In the genomic region with DNA sequence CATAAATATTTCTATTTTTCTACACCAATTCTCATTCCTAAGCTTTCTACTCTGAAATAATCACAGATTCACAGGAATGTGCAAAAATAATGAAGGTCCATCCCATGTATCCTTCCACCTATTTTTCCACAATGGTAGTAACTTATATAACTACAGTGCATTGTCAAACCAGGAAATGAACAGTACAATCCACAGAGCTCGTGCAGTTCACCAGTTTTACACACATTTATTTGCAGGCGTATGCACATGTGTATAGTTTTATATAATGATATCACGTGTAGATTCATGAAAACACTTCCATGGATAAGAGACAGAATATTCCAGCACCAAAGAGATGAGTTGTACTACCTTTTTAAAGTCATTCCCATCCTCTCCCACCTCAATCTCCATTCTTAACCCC, we compare ENCODE assay signal across 28 cellular contexts. TPM values are rescaled to one million over a fixed set of nuclear protein-coding genes. Genes with fewer than 3 reads are reported as not detected.
DNase-seq lines count a peak whose midpoint lies in the region; ATAC-seq and TF ChIP-seq lines count a peak whose summit lies in the region.
"Had no signal": no experiment of that assay in that cellular context is flagged by ENCODE, and none has a peak within 500 bp of the region (broad histone marks: within the 10 kb centered on the region; RNA-seq: fewer than 3 reads in every experiment).

No MANE protein-coding gene starts in this region.

- H3K4me1 ChIP-seq in mucosa of descending colon (ENCODE audit: low read depth) = no peaks in the 10 kb centered on the region
- H3K4me1 ChIP-seq: A549; BE2C; BLaER1; BLaER1 treated with 17β-estradiol and CSF1 and Interleukin-3, amounts not matched to agents 10 nM and 100 nM; Caco-2 had no signal

- H3K9me3 ChIP-seq in mucosa of descending colon = peaks cover 6% of the 10 kb centered on the region
- H3K9me3 ChIP-seq: A549, BE2C had no signal

- H3K4me3 ChIP-seq in mucosa of descending colon = no peak overlapping the region
- H3K4me3 ChIP-seq: A549; BLaER1; BLaER1 treated with 17β-estradiol and CSF1 and Interleukin-3, amounts not matched to agents 10 nM and 100 nM had no signal

- intact Hi-C loops in left colon (cut with DNase I, micrococcal nuclease) (no loop called here), mucosa of descending colon (cut with DNase I, micrococcal nuclease) (no loop called here)

- peak; percentile 88 for ATAC-seq in left colon
- ATAC-seq in mucosa of descending colon = peak; percentile 51
- ATAC-seq: A549; CD8-positive, alpha-beta T cell had no signal

- H3K36me3 ChIP-seq in mucosa of descending colon (ENCODE audit: low read depth) = no peaks in the 10 kb centered on the region
- H3K36me3 ChIP-seq: BE2C had no signal

- DNase-seq in left colon (no peak), mucosa of descending colon (no peak), MV-4-11 (lab: John Stamatoyannopoulos, UW) (no peak)
- DNase-seq in activated effector memory CD4-positive, alpha-beta T cell treated with anti-CD3 and anti-CD28 coated beads, Interleukin-2, amount 50 U/mL, for 16 hours = no peak
- DNase-seq: 8988T; ACHN; AML-193; BE2C; C1 segment of cervical spinal cord; Caco-2; Calu3; CD4-positive, alpha-beta memory T cell; CD4-positive, alpha-beta T cell; CD4-positive, CD25-positive, alpha-beta regulatory T cell; CD8-positive, alpha-beta memory T cell; CD8-positive, alpha-beta T cell; COR-L47; DMS 273 treated with DMSO at 0.1 percent for 48 hours; DMS153; DMS53; DMS79; DMS79 treated with DMSO at 0.1 percent for 48 hours; DND-41; EL had no signal

- TF ChIP-seq CTCF in mucosa of descending colon (IDR thresholded peaks at IDR 0.05) = no peak

RNA-seq across cellular contexts. Expression of gene EEF1AKMT1, which starts 12.9 kb away (rescaled TPM):
- total RNA-seq in left colon = 1 to 10 TPM; 3.5 to 5.5 TPM
- 10 to 100 TPM in 1 of 3 donors, 1 to 10 TPM in 2; 4.9 to 11.6 (median 5.1) TPM for total RNA-seq in mucosa of descending colon

RNA-seq across cellular contexts. Expression of gene IL17D, which starts 57.4 kb away (rescaled TPM):
- total RNA-seq in left colon (1 to 10 TPM; 1.2 to 1.7 TPM), mucosa of descending colon (1 to 10 TPM in 1 of 3 donors, under 1 TPM in 2; 0.41 to 1.5 (median 0.41) TPM)
- total RNA-seq: B cell; CD4-positive, alpha-beta memory T cell; CD4-positive, CD25-positive, alpha-beta regulatory T cell had no signal
